ENCODE assay signal across 8 cellular contexts in genomic region chr7:130273081-130273699, GRCh38. TPM values are rescaled to one million over a fixed set of nuclear protein-coding genes. Genes with fewer than 3 reads are reported as not detected.
A peak's percentile ranks its signal among the peaks of the same experiment; 100 is the strongest.
DNase-seq lines count a peak whose midpoint lies in the region; ATAC-seq, FAIRE-seq and TF ChIP-seq lines count a peak whose summit lies in the region.

No MANE protein-coding gene starts in this region.

- peak; percentile 87 for FAIRE-seq in TTC549 (lab: Jason Lieb, UNC)

- no peaks in the 10 kb centered on the region for H3K36me3 Mint-ChIP-seq in natural killer cell
- no peaks in the 10 kb centered on the region for H3K36me3 Mint-ChIP-seq in natural killer cell treated with Interleukin-12 subunit alpha and Interleukin-12 subunit beta and Interleukin-15 and Interleukin-18, amount 100 ng/mL, for 72 hours

- H3K4me1 Mint-ChIP-seq in natural killer cell: no peaks in the 10 kb centered on the region
- no peaks in the 10 kb centered on the region for H3K4me1 Mint-ChIP-seq in natural killer cell treated with Interleukin-12 subunit alpha and Interleukin-12 subunit beta and Interleukin-15 and Interleukin-18, amount 100 ng/mL, for 72 hours (ENCODE audit: low read depth in 2 of 2)

- H3K9ac ChIP-seq in skeletal muscle satellite cell (ENCODE audit: low read depth, low read length): no peak overlapping the region

- ATAC-seq in natural killer cell (no peak), left ventricle myocardium superior (peak; percentile 43), omental fat pad (ENCODE audit: low FRiP score) (no peak), GM18520 (IDR thresholded peaks at IDR 0.05; ENCODE audit: unreplicated experiment) (no peak)
- no peak for ATAC-seq in natural killer cell treated with Interleukin-12 subunit alpha and Interleukin-12 subunit beta and Interleukin-15 and Interleukin-18, amount 100 ng/mL, for 72 hours

- H3K27ac Mint-ChIP-seq in natural killer cell: no peak overlapping the region
- H3K27ac Mint-ChIP-seq in natural killer cell treated with Interleukin-12 subunit alpha and Interleukin-12 subunit beta and Interleukin-15 and Interleukin-18, amount 100 ng/mL, for 72 hours: no peak overlapping the region

- no peaks in the 10 kb centered on the region for H3K9me3 Mint-ChIP-seq in natural killer cell
- H3K9me3 Mint-ChIP-seq in natural killer cell treated with Interleukin-12 subunit alpha and Interleukin-12 subunit beta and Interleukin-15 and Interleukin-18, amount 100 ng/mL, for 72 hours: no peaks in the 10 kb centered on the region

- DNase-seq in natural killer cell (no peak), left ventricle myocardium superior (no peak), omental fat pad (ENCODE audit: low spot score) (no peak), A172 (ENCODE audit: low spot score) (no peak)
- no peak for DNase-seq in natural killer cell treated with Interleukin-12 subunit alpha and Interleukin-12 subunit beta and Interleukin-15 and Interleukin-18, amount 100 ng/mL, for 72 hours (ENCODE audit: low spot score)

- peak overlapping the region; percentile 25 for H3K4me3 Mint-ChIP-seq in natural killer cell
- H3K4me3 Mint-ChIP-seq in natural killer cell treated with Interleukin-12 subunit alpha and Interleukin-12 subunit beta and Interleukin-15 and Interleukin-18, amount 100 ng/mL, for 72 hours: no peak overlapping the region

- H3K27me3 ChIP-seq in skeletal muscle satellite cell (ENCODE audit: control insufficient read depth, insufficient read depth, low read length): peaks cover 57% of the 10 kb centered on the region

- H3K27me3 Mint-ChIP-seq in natural killer cell (ENCODE audit: low read depth in 2 of 2): peaks cover 35 to 38% of the 10 kb centered on the region in 2 donors
- peaks cover 19 to 50% of the 10 kb centered on the region in 2 donors for H3K27me3 Mint-ChIP-seq in natural killer cell treated with Interleukin-12 subunit alpha and Interleukin-12 subunit beta and Interleukin-15 and Interleukin-18, amount 100 ng/mL, for 72 hours

- no peaks in the 10 kb centered on the region for H3K36me3 ChIP-seq in skeletal muscle satellite cell (ENCODE audit: insufficient read depth, low read length)

- peak overlapping the region; percentile 68 for H3K4me2 ChIP-seq in skeletal muscle satellite cell (ENCODE audit: low read length)

- H3K4me1 ChIP-seq in skeletal muscle satellite cell (ENCODE audit: control insufficient read depth, insufficient read depth, low read length): peaks cover 29% of the 10 kb centered on the region

- no peaks in the 10 kb centered on the region for H3K9me3 ChIP-seq in skeletal muscle satellite cell (replicated peaks; ENCODE audit: low read length)

- TF ChIP-seq CTCF in natural killer cell (IDR thresholded peaks at IDR 0.05) (no peak), omental fat pad (IDR thresholded peaks at IDR 0.05) (no peak)

- intact Hi-C loops in natural killer cell (cut with micrococcal nuclease): no loop called here
- intact Hi-C loops in left ventricle myocardium superior (cut with micrococcal nuclease): no loop called here

- H3K4me3 ChIP-seq in skeletal muscle satellite cell (ENCODE audit: low read length): peak overlapping the region; percentile 38

RNA-seq across cellular contexts. Expression of gene CPA2, which starts 6.5 kb away (rescaled TPM):
- not detected for total RNA-seq in natural killer cell
- total RNA-seq in natural killer cell treated with Interleukin-12 subunit alpha and Interleukin-12 subunit beta and Interleukin-15 and Interleukin-18, amount 100 ng/mL, for 72 hours: not detected
- not detected for total RNA-seq in left ventricle myocardium superior
- not detected in 2 replicates for total RNA-seq in skeletal muscle satellite cell (2012; rRNA removed)
- total RNA-seq in omental fat pad: under 1 TPM in 1 of 4 donors, not detected in 3; 0.88 TPM
- not detected in 2 replicates for total RNA-seq in A172 (2014; rRNA removed; shearing (Covaris generic))

RNA-seq across cellular contexts. Expression of gene CPA4, which starts 19.8 kb away (rescaled TPM):
- total RNA-seq in natural killer cell: not detected
- not detected for total RNA-seq in natural killer cell treated with Interleukin-12 subunit alpha and Interleukin-12 subunit beta and Interleukin-15 and Interleukin-18, amount 100 ng/mL, for 72 hours
- total RNA-seq in left ventricle myocardium superior: 0.77 TPM
- total RNA-seq in skeletal muscle satellite cell (2012; rRNA removed): 4.6 TPM in 2 replicates
- 1 to 10 TPM in 3 of 4 donors, not detected in 1; 3.0 to 9.7 (median 4.1) TPM for total RNA-seq in omental fat pad
- total RNA-seq in A172 (2014; rRNA removed; shearing (Covaris generic)): 387 and 495 TPM in 2 replicates

Comparison
In these comparisons a context has a peak if more than half of its experiments do, and no peak if none do; other contexts are left out.
1. RNA of gene CPA4, which starts 19.8 kb away (total RNA-seq): 387 to 495 TPM in A172; 3.0 to 9.7 TPM in omental fat pad, 0.77 TPM in left ventricle myocardium superior (single experiment), not detected in natural killer cell and not detected in natural killer cell treated with Interleukin-12 subunit alpha and Interleukin-12 subunit beta and Interleukin-15 and Interleukin-18, amount 100 ng/mL, for 72 hours; every median in the first group is over 10 times any median in the second.